In genomic region chr12:120583478-120584030, GRCh38 we compare ENCODE assay signal across 8 cellular contexts. TPM values are rescaled to one million over a fixed set of nuclear protein-coding genes. Genes with fewer than 3 reads are reported as not detected.
DNase-seq lines count a peak whose midpoint lies in the region; ATAC-seq, FAIRE-seq and TF ChIP-seq lines count a peak whose summit lies in the region.

No MANE protein-coding gene starts in this region.

- H3K27ac ChIP-seq in KMS-11 (no peak overlapping the region), neuronal stem cell (replicated peaks; ENCODE audit: low read length) (no peak overlapping the region), stomach (no peak overlapping the region)

- H3K79me2 ChIP-seq in KMS-11 (ENCODE audit: insufficient read depth, low read depth): no peaks in the 10 kb centered on the region

- no CpG with 5 or more reads among the region's 20 CpGs for whole genome bisulfite sequencing in neuronal stem cell (ENCODE audit: extremely low coverage in 2 of 2, insufficient read length in 2 of 2, insufficient replicate concordance in 1 of 2), 2 donors
- 18 to 23% (median 19%) methylated on average over 20 of the region's 20 CpGs for WGBS in stomach, 5 donors

- H3K9ac ChIP-seq in KMS-11 (no peak overlapping the region), neuronal stem cell (ENCODE audit: low read depth, low read length, poor library complexity) (no peak overlapping the region)

- H3K23ac ChIP-seq in neuronal stem cell (ENCODE audit: low read depth, low read length, poor library complexity): no peak overlapping the region

- no peaks in the 10 kb centered on the region for H3K27me3 ChIP-seq in KMS-11 (ENCODE audit: insufficient read depth, low read depth)
- peaks cover 0 to 34% (median 11%) of the 10 kb centered on the region in 3 experiments for H3K27me3 ChIP-seq in neuronal stem cell (ENCODE audit: control insufficient read depth in 3 of 3, insufficient read depth in 3 of 3, low read depth in 1 of 3, low read length in 3 of 3)
- H3K27me3 ChIP-seq in stomach: peaks cover 0 to 12% (median 0%) of the 10 kb centered on the region in 3 donors

- H3K36me3 ChIP-seq in KMS-11 (ENCODE audit: insufficient read depth) (no peaks in the 10 kb centered on the region), neuronal stem cell (replicated peaks in 1 of 2; ENCODE audit: control insufficient read depth in 2 of 2, insufficient read depth in 2 of 2, low read length in 2 of 2) (peaks cover 10 to 17% of the 10 kb centered on the region in 2 donors), stomach (peaks cover 9 to 16% (median 16%) of the 10 kb centered on the region in 4 donors)

- ATAC-seq in GM21737 (IDR thresholded peaks at IDR 0.05; ENCODE audit: unreplicated experiment): no peak

- H3K18ac ChIP-seq in neuronal stem cell (ENCODE audit: low read length): peak overlapping the region; percentile 44

- DNase-seq in D721Med (ENCODE audit: insufficient read length, low spot score): no peak
- peak; percentile 66 for DNase-seq in RKO (ENCODE audit: low spot score)
- peak; percentile 69 to 81 for DNase-seq in activated T-helper 1 cell treated with anti-CD3 and anti-CD28 coated beads, Interleukin-2, amount 50 U/mL, for 16 hours (ENCODE audit: low read depth in 1 of 2, low spot score in 1 of 2)
- DNase-seq in fibroblast of the aortic adventitia (ENCODE audit: low read depth): peak; percentile 74
- peak; percentile 82 for DNase-seq in neuronal stem cell (ENCODE audit: low spot score)
- peak; percentile 81 for DNase-seq in stomach

- no peaks in the 10 kb centered on the region for H4K20me1 ChIP-seq in KMS-11 (ENCODE audit: insufficient read depth)

- intact Hi-C loops in stomach (cut with DNase I; ENCODE audit: low total_unique reads): loop anchor here (10.0 kb wide), 1 partner anchor 131 kb away; the partner anchor contains the start of gene UNC119B

- no peaks in the 10 kb centered on the region for H3K9me3 ChIP-seq in neuronal stem cell (replicated peaks in 1 of 2; ENCODE audit: control insufficient read depth in 2 of 2, insufficient read depth in 1 of 2, low read depth in 1 of 2, low read length in 2 of 2)
- H3K9me3 ChIP-seq in stomach: no peaks in the 10 kb centered on the region

- no peak overlapping the region for H3K4ac ChIP-seq in neuronal stem cell (ENCODE audit: low read length)

- no peak overlapping the region for H2BK120ac ChIP-seq in neuronal stem cell (ENCODE audit: low read depth, low read length)

- H3K14ac ChIP-seq in neuronal stem cell (ENCODE audit: low read length): no peak overlapping the region

- H3K4me3 ChIP-seq in KMS-11 (IDR thresholded peaks at IDR 0.05; ENCODE audit: insufficient read depth, low read depth, low read length) (no peak overlapping the region), fibroblast of the aortic adventitia (ENCODE audit: low read depth, low read length) (no peak overlapping the region), neuronal stem cell (ENCODE audit: low read length in 2 of 2) (no peak overlapping the region), stomach (peak overlapping the region in 2 of 4 donors; percentile 41 to 52)

- H3K79me1 ChIP-seq in neuronal stem cell (ENCODE audit: low read depth, low read length): no peaks in the 10 kb centered on the region

- no peak overlapping the region for H2BK15ac ChIP-seq in neuronal stem cell (ENCODE audit: low read length)

- H4K8ac ChIP-seq in neuronal stem cell (ENCODE audit: low read depth, low read length): no peak overlapping the region

- FAIRE-seq in D721Med (lab: Jason Lieb, UNC): no peak

- H4K91ac ChIP-seq in neuronal stem cell (ENCODE audit: low read depth, low read length, poor library complexity): no peak overlapping the region

- no peak overlapping the region for H2AK5ac ChIP-seq in neuronal stem cell (ENCODE audit: low read depth, low read length)

- H3K4me1 ChIP-seq in KMS-11 (ENCODE audit: low read depth, poor library complexity, severe bottlenecking) (peaks cover 27% of the 10 kb centered on the region), neuronal stem cell (ENCODE audit: control insufficient read depth in 2 of 2, insufficient read depth in 1 of 2, low read depth in 1 of 2, low read length in 2 of 2) (peaks cover 4 to 11% of the 10 kb centered on the region in 2 donors), stomach (peaks cover 20 to 47% (median 39%) of the 10 kb centered on the region in 4 donors)

- TF ChIP-seq CTCF in D721Med (IDR thresholded peaks at IDR 0.05; ENCODE audit: insufficient read depth, missing control alignments) (peak; percentile 83), KMS-11 (conservative IDR thresholded peaks at IDR 0.05; ENCODE audit: low read depth, low read length) (peak; percentile 87), fibroblast of the aortic adventitia (IDR thresholded peaks at IDR 0.05; ENCODE audit: insufficient read depth, low read length) (peak; percentile 94), stomach (IDR thresholded peaks at IDR 0.05) (peak in 5 of 7 experiments; percentile 71 to 89 (median 83))

- H3K4me2 ChIP-seq in KMS-11: peak overlapping the region; percentile 36; the same call in 1 of the 2 replicates
- H3K4me2 ChIP-seq in neuronal stem cell (ENCODE audit: insufficient read depth, low read length, poor library complexity, severe bottlenecking): peak overlapping the region; percentile 36

- TF ChIP-seq POLR2A in stomach (IDR thresholded peaks at IDR 0.05): no peak

- H2AFZ ChIP-seq in KMS-11 (ENCODE audit: low read depth) (peak overlapping the region; percentile 59), neuronal stem cell (ENCODE audit: low read length) (peak overlapping the region; percentile 67)

- no peak for TF ChIP-seq EP300 in stomach (IDR thresholded peaks at IDR 0.05)

- no peak overlapping the region for H2BK12ac ChIP-seq in neuronal stem cell (ENCODE audit: low read length)

- H2BK5ac ChIP-seq in neuronal stem cell (ENCODE audit: low read length): no peak overlapping the region

RNA-seq across cellular contexts. Expression of gene POP5, which starts 2.4 kb away (rescaled TPM):
- 17.5 and 31.3 TPM in 2 replicates for total RNA-seq in fibroblast of the aortic adventitia (ENCODE audit: low replicate concordance)
- polyA plus RNA-seq in neuronal stem cell (2013, experiment 1 of 2): 29.0 TPM
- 30.3 TPM for polyA plus RNA-seq in neuronal stem cell (2013, experiment 2 of 2)
- 10 to 100 TPM; 10.5 to 62.3 (median 34.3) TPM for total RNA-seq in stomach
- 10 to 100 TPM; 33.9 to 51.2 (median 49.1) TPM for polyA plus RNA-seq in stomach

RNA-seq across cellular contexts. Expression of gene RNF10, which starts 49.4 kb away (rescaled TPM):
- total RNA-seq in fibroblast of the aortic adventitia (ENCODE audit: low replicate concordance) (96.7 and 125 TPM in 2 replicates), stomach (100 to 1,000 TPM; 189 to 656 (median 318) TPM)
- 124 TPM for polyA plus RNA-seq in neuronal stem cell (2013, experiment 1 of 2)
- 123 TPM for polyA plus RNA-seq in neuronal stem cell (2013, experiment 2 of 2)
- polyA plus RNA-seq in stomach: 100 to 1,000 TPM; 124 to 157 (median 133) TPM

RNA-seq across cellular contexts. Expression of gene COQ5, which starts 54.6 kb away (rescaled TPM):
- total RNA-seq in fibroblast of the aortic adventitia (ENCODE audit: low replicate concordance) (26.1 and 29.6 TPM in 2 replicates), stomach (10 to 100 TPM in 3 of 5 donors, 1 to 10 TPM in 2; 2.6 to 32.4 (median 10.5) TPM)
- polyA plus RNA-seq in neuronal stem cell (2013, experiment 1 of 2): 46.5 TPM
- 46.1 TPM for polyA plus RNA-seq in neuronal stem cell (2013, experiment 2 of 2)
- 10 to 100 TPM; 24.0 to 31.8 (median 27.8) TPM for polyA plus RNA-seq in stomach

RNA-seq across cellular contexts. Expression of gene CABP1, which starts 56.9 kb away (rescaled TPM):
- 0.54 TPM in 1 of 2 replicates, not detected in the other for total RNA-seq in fibroblast of the aortic adventitia (ENCODE audit: low replicate concordance)
- 1.2 TPM for polyA plus RNA-seq in neuronal stem cell (2013, experiment 1 of 2)
- polyA plus RNA-seq in neuronal stem cell (2013, experiment 2 of 2): 1.2 TPM
- total RNA-seq in stomach: 1 to 10 TPM in 2 of 5 donors, not detected in 3; 1.1 to 2.0 TPM
- 1 to 10 TPM; 1.5 to 2.4 (median 2.0) TPM for polyA plus RNA-seq in stomach
